Comparison of ENCODE assay signal across 8 cellular contexts in the genomic region with DNA sequence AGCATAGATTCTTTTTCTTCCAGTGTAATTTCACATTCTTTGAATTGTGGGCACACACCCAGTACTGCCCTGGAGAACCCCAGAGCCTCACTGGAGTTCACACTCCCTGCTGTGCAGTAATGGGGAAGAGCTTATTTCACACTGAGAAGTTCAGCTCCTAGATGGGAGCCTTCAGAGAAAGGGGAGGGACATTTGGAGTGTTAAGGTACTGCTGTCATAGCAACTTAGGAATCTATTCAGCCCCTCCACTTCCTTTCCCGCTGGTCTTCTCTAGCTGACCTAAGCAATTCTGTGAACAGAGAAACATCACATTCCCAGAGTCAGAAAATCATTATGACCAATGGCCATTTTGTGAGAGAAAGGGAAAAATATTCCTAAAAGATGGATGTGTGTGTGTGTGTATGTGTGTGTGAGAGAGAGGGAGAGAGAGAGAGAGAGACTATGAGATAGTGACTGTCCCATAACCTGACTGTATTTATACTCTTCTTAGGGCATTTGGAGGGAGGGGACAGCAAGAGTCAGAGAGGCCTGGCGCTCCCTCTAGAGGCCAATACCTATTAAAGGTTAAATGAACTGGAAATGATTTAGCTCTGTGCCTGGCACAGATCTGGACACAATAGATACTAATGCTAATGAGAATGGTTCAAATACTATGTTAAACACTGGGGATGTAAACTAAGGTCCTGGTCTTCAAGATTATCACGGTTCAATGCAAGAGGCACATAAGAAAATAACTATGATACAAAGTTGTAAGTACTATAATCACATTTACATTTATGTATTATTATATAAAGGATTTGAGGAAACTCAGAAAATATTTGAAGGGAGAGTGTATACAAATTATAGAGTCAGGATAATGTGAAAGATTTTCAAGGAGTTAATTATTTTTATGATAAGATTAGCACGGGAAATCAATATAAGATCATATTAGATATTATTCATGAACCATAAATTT. TPM values are rescaled to one million over a fixed set of nuclear protein-coding genes. Genes with fewer than 3 reads are reported as not detected.
DNase-seq lines count a peak whose midpoint lies in the region; ATAC-seq, FAIRE-seq and TF ChIP-seq lines count a peak whose summit lies in the region.

No MANE protein-coding gene starts in this region.

- FAIRE-seq in A204.1 (lab: Jason Lieb, UNC) = peak; percentile 58

- peaks cover 12% of the 10 kb centered on the region for H3K27me3 Mint-ChIP-seq in central memory CD8-positive, alpha-beta T cell

- peak overlapping the region; percentile 52 for H3K9ac ChIP-seq in SK-N-MC (ENCODE audit: insufficient read length)

- peak; percentile 93 for ATAC-seq in HG02610 (IDR thresholded peaks at IDR 0.05; ENCODE audit: unreplicated experiment)
- peak; percentile 36 for ATAC-seq in central memory CD8-positive, alpha-beta T cell (replicated peaks; ENCODE audit: extremely low read depth, poor library complexity, severe bottlenecking)

- no peak overlapping the region for H3K4me3 Mint-ChIP-seq in central memory CD8-positive, alpha-beta T cell

- TF ChIP-seq CTCF in GM12874 (IDR thresholded peaks at IDR 0.05; ENCODE audit: insufficient read depth, low read depth, low read length) = peak; percentile 65

- H3K4me3 ChIP-seq in SK-N-MC = peak overlapping the region; percentile 69

- H3K27ac Mint-ChIP-seq in central memory CD8-positive, alpha-beta T cell (ENCODE audit: low read depth) = no peak overlapping the region

- H3K9me3 ChIP-seq in SK-N-MC (ENCODE audit: low read depth, low read length) = no peaks in the 10 kb centered on the region

- DNase-seq in M059J (ENCODE audit: low read depth) = peak; percentile 46
- peak; percentile 80 for DNase-seq in SK-N-MC (ENCODE audit: low read depth, low spot score)
- DNase-seq in central memory CD8-positive, alpha-beta T cell (ENCODE audit: low spot score in 2 of 2) = no peak
- DNase-seq in kidney tubule cell (ENCODE audit: low spot score) = peak; percentile 67
- peak; percentile 23 to 27 for DNase-seq in stimulated activated CD4-positive, alpha-beta T cell treated with anti-CD3 and anti-CD28 coated beads, Interleukin-4, amount 100 ng/mL, for 48 hours (ENCODE audit: low read depth in 2 of 2)

- no peaks in the 10 kb centered on the region for H3K4me1 Mint-ChIP-seq in central memory CD8-positive, alpha-beta T cell

- H3K36me3 Mint-ChIP-seq in central memory CD8-positive, alpha-beta T cell (ENCODE audit: insufficient read depth) = no peaks in the 10 kb centered on the region

- H3K9me3 Mint-ChIP-seq in central memory CD8-positive, alpha-beta T cell = no peaks in the 10 kb centered on the region

- H3K36me3 ChIP-seq in SK-N-MC (ENCODE audit: insufficient read depth, low read length) = no peaks in the 10 kb centered on the region

- H3K27ac ChIP-seq in SK-N-MC = peak overlapping the region; percentile 89

RNA-seq across cellular contexts. Expression of gene RPE, which starts 41.5 kb away (rescaled TPM):
- 79.5 and 114 TPM in 2 replicates for total RNA-seq in M059J (2014; rRNA removed; shearing (Covaris generic))

Comparison
In these comparisons a context has a peak if more than half of its experiments do, and no peak if none do; other contexts are left out.
1. DNase-seq: peak in M059J (single experiment), SK-N-MC (single experiment), kidney tubule cell (single experiment) and stimulated activated CD4-positive, alpha-beta T cell treated with anti-CD3 and anti-CD28 coated beads, Interleukin-4, amount 100 ng/mL, for 48 hours (2 of 2); none in central memory CD8-positive, alpha-beta T cell (0 of 2).